Comparison of ENCODE assay signal across 29 cellular contexts in the genomic region with DNA sequence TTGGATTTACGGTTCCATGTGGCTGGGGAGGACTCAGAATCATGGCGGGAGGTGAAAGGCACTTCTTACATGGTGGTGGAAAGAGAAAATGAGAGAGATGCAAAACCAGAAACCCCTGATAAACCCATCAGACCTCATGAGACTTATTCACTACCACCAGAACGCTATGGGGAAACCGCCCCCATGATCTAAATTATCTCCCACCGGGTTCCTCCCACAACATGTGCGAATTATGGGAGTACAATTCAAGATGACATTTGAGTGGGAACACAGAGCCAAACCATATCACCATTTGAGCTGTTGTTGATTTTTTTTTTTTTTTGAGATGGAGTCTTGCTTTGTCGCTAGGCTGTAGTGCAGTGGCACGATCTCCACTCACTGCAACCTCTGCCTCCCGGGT. TPM values are rescaled to one million over a fixed set of nuclear protein-coding genes. Genes with fewer than 3 reads are reported as not detected.
A peak's percentile ranks its signal among the peaks of the same experiment; 100 is the strongest.
DNase-seq lines count a peak whose midpoint lies in the region; ATAC-seq, FAIRE-seq and TF ChIP-seq lines count a peak whose summit lies in the region.
"Had no signal": no experiment of that assay in that cellular context is flagged by ENCODE, and none has a peak within 500 bp of the region (broad histone marks: within the 10 kb centered on the region; RNA-seq: fewer than 3 reads in every experiment).

No MANE protein-coding gene starts in this region.

- H4K91ac ChIP-seq in IMR-90 (ENCODE audit: insufficient read depth, low read depth, low read length) = no peak overlapping the region

- no peak overlapping the region for H2AK9ac ChIP-seq in IMR-90 (replicated peaks; ENCODE audit: low read depth, low read length, poor library complexity)

- H3K9me1 ChIP-seq in IMR-90 (ENCODE audit: insufficient read depth, low read length) (0 out of 2 replicates have a peak, but pooled peaks cover 4% of the 10 kb centered on the region), endothelial cell of umbilical vein (replicated peaks; ENCODE audit: control insufficient read depth, extremely low read depth, insufficient read depth, low read length) (no peaks in the 10 kb centered on the region)

- H3K27me3 ChIP-seq in IMR-90 (ENCODE audit: control insufficient read depth, insufficient read depth, low read length) = no peaks in the 10 kb centered on the region
- no peaks in the 10 kb centered on the region for H3K27me3 ChIP-seq in body of pancreas
- H3K27me3 ChIP-seq in endothelial cell of umbilical vein (ENCODE audit: control insufficient read depth in 2 of 2, insufficient read depth in 2 of 2, low read length in 2 of 2) = no peaks in the 10 kb centered on the region
- no peaks in the 10 kb centered on the region for H3K27me3 ChIP-seq in mucosa of rectum (ENCODE audit: control insufficient read depth in 2 of 2, insufficient read depth in 2 of 2, low read length in 2 of 2)
- H3K27me3 ChIP-seq: BE2C, BLaER1 had no signal

- no peak overlapping the region for H2BK15ac ChIP-seq in IMR-90 (ENCODE audit: low read depth, low read length)

- H4K8ac ChIP-seq in IMR-90 (ENCODE audit: low read depth in 2 of 2, low read length in 2 of 2) = no peak overlapping the region

- no peak for TF ChIP-seq RAD21 in IMR-90 (IDR thresholded peaks at IDR 0.05; ENCODE audit: low read length)

- DNase-seq in IMR-90 = no peak
- DNase-seq in body of pancreas = no peak
- no peak for DNase-seq in endothelial cell of umbilical vein (ENCODE audit: low read depth, low spot score)
- DNase-seq in left ventricle myocardium superior = no peak
- DNase-seq in stimulated activated CD4-positive, alpha-beta T cell treated with anti-CD3 and anti-CD28 coated beads, Interleukin-4, amount 100 ng/mL, for 4 hours = no peak
- DNase-seq: 8988T; ACHN; BE2C; C1 segment of cervical spinal cord; CD4-positive, alpha-beta memory T cell; CD4-positive, CD25-positive, alpha-beta regulatory T cell; CD8-positive, alpha-beta memory T cell; COR-L47; DMS 273 treated with DMSO at 0.1 percent for 48 hours; DMS153; DMS53; DMS79; DND-41; EL; GDM1 had no signal

- H2AK5ac ChIP-seq in IMR-90 (ENCODE audit: low read depth, low read length) = no peak overlapping the region

- no peak overlapping the region; the same call in 1 of the 2 replicates for H3K18ac ChIP-seq in IMR-90 (ENCODE audit: low read depth, low read length)

- TF ChIP-seq CTCF in IMR-90 (conservative IDR thresholded peaks at IDR 0.05; ENCODE audit: low read depth, low read length) = no peak
- TF ChIP-seq CTCF in body of pancreas (IDR thresholded peaks at IDR 0.05) = no peak
- TF ChIP-seq CTCF in endothelial cell of umbilical vein (IDR thresholded peaks at IDR 0.05; ENCODE audit: extremely low read depth in 1 of 2, insufficient read depth in 1 of 2, low read depth in 1 of 2, low read length in 2 of 2) = no peak

- H3K36me3 ChIP-seq in IMR-90 (ENCODE audit: control insufficient read depth, insufficient read depth, low read length) (no peaks in the 10 kb centered on the region), body of pancreas (replicated peaks in 1 of 2; ENCODE audit: insufficient read depth in 1 of 2, low read depth in 2 of 2) (no peaks in the 10 kb centered on the region), endothelial cell of umbilical vein (ENCODE audit: control insufficient read depth in 2 of 2, extremely low read depth in 1 of 2, insufficient read depth in 2 of 2, low read length in 2 of 2) (no peaks in the 10 kb centered on the region), mucosa of rectum (ENCODE audit: control insufficient read depth in 2 of 2, insufficient read depth in 2 of 2, low read length in 2 of 2) (no peaks in the 10 kb centered on the region)
- H3K36me3 ChIP-seq: BE2C had no signal

- CTCF ChIA-PET in IMR-90 (lab: Yijun Ruan, JAX) = no interaction called here
- CTCF ChIA-PET in endothelial cell of umbilical vein (lab: Charles Lee) = interaction anchor here (1.2 kb wide), 1 partner anchor 58 kb away, joined by 3 read pairs; no protein-coding TSS in a partner anchor

- no peak overlapping the region for H3K27ac ChIP-seq in IMR-90 (ENCODE audit: insufficient read depth, low read length)
- H3K27ac ChIP-seq in body of pancreas = peak overlapping the region in 3 of 4 donors; percentile 50 to 72 (median 60)
- peak overlapping the region; percentile 15 for H3K27ac ChIP-seq in endothelial cell of umbilical vein (ENCODE audit: insufficient read depth, low read depth, low read length)
- peak overlapping the region; percentile 68 to 71 for H3K27ac ChIP-seq in mucosa of rectum (ENCODE audit: low read depth in 2 of 2, low read length in 2 of 2)
- H3K27ac ChIP-seq: BLaER1 had no signal

- no peak overlapping the region for H2AFZ ChIP-seq in IMR-90 (replicated peaks; ENCODE audit: low read length, poor library complexity)
- H2AFZ ChIP-seq in endothelial cell of umbilical vein (ENCODE audit: low read depth, low read length) = no peak overlapping the region

- H3K4me2 ChIP-seq in IMR-90 (ENCODE audit: low read depth, low read length) (no peak overlapping the region), endothelial cell of umbilical vein (ENCODE audit: insufficient read depth, low read length) (no peak overlapping the region)
- H3K4me2 ChIP-seq: BLaER1 had no signal

- no peak for ATAC-seq in IMR-90 (ENCODE audit: low read depth)
- ATAC-seq in body of pancreas = no peak
- no peak for ATAC-seq in GM21737 (IDR thresholded peaks at IDR 0.05; ENCODE audit: unreplicated experiment)
- no peak for ATAC-seq in left ventricle myocardium superior
- ATAC-seq in HG03175 (IDR thresholded peaks at IDR 0.05; ENCODE audit: unreplicated experiment) = no peak
- ATAC-seq: GM12878 had no signal

- H3K14ac ChIP-seq in IMR-90 (replicated peaks; ENCODE audit: low read depth, low read length) = no peak overlapping the region

- no peak overlapping the region for H2BK5ac ChIP-seq in IMR-90 (ENCODE audit: low read depth, low read length, poor library complexity, severe bottlenecking)

- H3K79me1 ChIP-seq in IMR-90 (ENCODE audit: low read depth in 1 of 2, low read length in 2 of 2) = no peaks in the 10 kb centered on the region; a peak in 1 of 4 replicates

- peak overlapping the region; percentile 29; the same call in 1 of the 2 replicates for H3K4ac ChIP-seq in IMR-90 (ENCODE audit: low read depth, low read length)

- H4K20me1 ChIP-seq in IMR-90 (ENCODE audit: insufficient read depth, low read length) (no peaks in the 10 kb centered on the region), endothelial cell of umbilical vein (replicated peaks; ENCODE audit: control insufficient read depth, extremely low read depth, insufficient read depth, low read length) (no peaks in the 10 kb centered on the region)

- H3K9me3 ChIP-seq in IMR-90 (ENCODE audit: control insufficient read depth, insufficient read depth, low read length) = peaks cover 2% of the 10 kb centered on the region
- H3K9me3 ChIP-seq in body of pancreas = no peaks in the 10 kb centered on the region
- H3K9me3 ChIP-seq in endothelial cell of umbilical vein (replicated peaks; ENCODE audit: control insufficient read depth, insufficient read depth, low read length) = no peaks in the 10 kb centered on the region
- no peaks in the 10 kb centered on the region for H3K9me3 ChIP-seq in mucosa of rectum (ENCODE audit: control insufficient read depth in 2 of 2, low read length in 2 of 2)
- H3K9me3 ChIP-seq: BE2C, BLaER1 had no signal

- FAIRE-seq in endothelial cell of umbilical vein (lab: Jason Lieb, UNC) = peak; percentile 26
- FAIRE-seq: A204.1, GM12878, GM12892, GM18507 had no signal

- no peak overlapping the region for H3K4me3 ChIP-seq in IMR-90 (ENCODE audit: insufficient read depth, low read depth, low read length)
- H3K4me3 ChIP-seq in body of pancreas = no peak overlapping the region
- H3K4me3 ChIP-seq in endothelial cell of umbilical vein (replicated peaks in 1 of 3; ENCODE audit: insufficient read depth in 1 of 3, low read depth in 1 of 3, low read length in 3 of 3) = no peak overlapping the region
- H3K4me3 ChIP-seq in mucosa of rectum (ENCODE audit: low read length in 2 of 2) = no peak overlapping the region
- H3K4me3 ChIP-seq: BLaER1, GM12878 had no signal

- H3K79me2 ChIP-seq in endothelial cell of umbilical vein (ENCODE audit: control insufficient read depth, insufficient read depth, low read length) = no peaks in the 10 kb centered on the region

- H2BK20ac ChIP-seq in IMR-90 (ENCODE audit: low read depth, low read length) = no peak overlapping the region

- intact Hi-C loops in IMR-90 (cut with micrococcal nuclease) = no loop called here
- intact Hi-C loops in body of pancreas (cut with DNase I) = no loop called here
- intact Hi-C loops in endothelial cell of umbilical vein (cut with micrococcal nuclease) = no loop called here
- intact Hi-C loops in left ventricle myocardium superior (cut with micrococcal nuclease) = no loop called here

- no peak overlapping the region for H3K56ac ChIP-seq in IMR-90 (ENCODE audit: extremely low read depth, insufficient read depth, low read length)

- H3K23ac ChIP-seq in IMR-90 (ENCODE audit: low read depth, low read length) = no peak overlapping the region

- BruUV-seq in IMR-90 (replicated peaks; lab: Mats Ljungman, UMichigan) = no TSS peak
- no TSS peak for BruUV-seq in endothelial cell of umbilical vein (replicated peaks; lab: Mats Ljungman, UMichigan)

- dilution Hi-C loops in IMR-90 (cut with HindIII; ENCODE audit: low sequenced_read_pairs, unreplicated experiment) (no loop called here), endothelial cell of umbilical vein (cut with MboI; ENCODE audit: extremely low pct_ligation_motif_present, low sequenced_read_pairs) (no loop called here)

- H3K4me1 ChIP-seq in IMR-90 (ENCODE audit: control insufficient read depth, insufficient read depth, low read length) (peaks cover 3% of the 10 kb centered on the region), body of pancreas (peaks cover 30% of the 10 kb centered on the region), endothelial cell of umbilical vein (ENCODE audit: control insufficient read depth, extremely low read depth, insufficient read depth, low read length) (peaks cover 18% of the 10 kb centered on the region), mucosa of rectum (ENCODE audit: control insufficient read depth in 2 of 2, insufficient read depth in 2 of 2, low read length in 2 of 2) (peaks cover 6 to 18% of the 10 kb centered on the region in 2 donors)

- H4K5ac ChIP-seq in IMR-90 (ENCODE audit: low read depth, low read length) = no peak overlapping the region; the same call in 1 of the 2 replicates

- WGBS in IMR-90 (ENCODE audit: extremely low coverage in 2 of 2, insufficient read length in 1 of 2), 2 experiments = 93% methylated on average over 3 of the region's 9 CpGs; no CpG with 5 or more reads in 1 of the 2 experiments
- 94% methylated on average over 9 of the region's 9 CpGs for WGBS in body of pancreas, 2 donors

- POLR2A ChIA-PET in IMR-90 (lab: Charles Lee; ENCODE audit: unreplicated experiment) (no interaction called here), endothelial cell of umbilical vein (lab: Charles Lee) (no interaction called here)

- H2BK120ac ChIP-seq in IMR-90 (ENCODE audit: low read depth, low read length) = no peak overlapping the region

- H3K9ac ChIP-seq in IMR-90 (ENCODE audit: low read depth, low read length) = no peak overlapping the region
- no peak overlapping the region for H3K9ac ChIP-seq in endothelial cell of umbilical vein (replicated peaks; ENCODE audit: extremely low read depth, insufficient read depth, low read length)
- no peak overlapping the region for H3K9ac ChIP-seq in mucosa of rectum (ENCODE audit: low read depth in 1 of 2, low read length in 2 of 2)
- H3K9ac ChIP-seq: BLaER1 had no signal

- in situ Hi-C loops in IMR-90 (cut with MboI; ENCODE audit: low sequenced_read_pairs) = no loop called here

- TF ChIP-seq POLR2A in IMR-90 (IDR thresholded peaks at IDR 0.05; ENCODE audit: low read depth, low read length) = no peak
- TF ChIP-seq POLR2A in body of pancreas (IDR thresholded peaks at IDR 0.05) = no peak
- no peak for TF ChIP-seq POLR2A in endothelial cell of umbilical vein (IDR thresholded peaks at IDR 0.05; ENCODE audit: low read depth, low read length)

RNA-seq across cellular contexts. Expression of gene DAB2IP, which starts 16.5 kb away (rescaled TPM):
- total RNA-seq in IMR-90 (2012; rRNA removed) = 5.6 and 6.1 TPM in 2 replicates
- polyA plus RNA-seq in IMR-90 (2012; rRNA removed) = 17.2 and 20.4 TPM in 2 replicates
- 12.2 and 16.5 TPM in 2 replicates for polyA plus RNA-seq in IMR-90 (2012; cell fraction: cytosol; rRNA removed)
- polyA plus RNA-seq in IMR-90 (2012; cell fraction: nucleus; rRNA removed; ENCODE audit: low replicate concordance) = 27.8 and 42.5 TPM in 2 replicates
- total RNA-seq in body of pancreas = 10 to 100 TPM; 25.2 to 34.9 TPM
- 48.4 and 53.6 TPM in 2 replicates for total RNA-seq in endothelial cell of umbilical vein
- 29.2 and 29.9 TPM in 2 replicates for polyA plus RNA-seq in endothelial cell of umbilical vein
- polyA plus RNA-seq in endothelial cell of umbilical vein (2011; cell fraction: cytosol; rRNA removed) = 30.3 and 32.7 TPM in 2 replicates
- 51.8 and 52.0 TPM in 2 replicates for polyA plus RNA-seq in endothelial cell of umbilical vein (2011; cell fraction: nucleus; rRNA removed)
- polyA plus RNA-seq in endothelial cell of umbilical vein (2012) = 26.9 and 27.1 TPM in 2 replicates
- polyA minus RNA-seq in endothelial cell of umbilical vein = 67.5 and 90.9 TPM in 2 replicates
- polyA minus RNA-seq in endothelial cell of umbilical vein (2011; cell fraction: cytosol; rRNA and poly(A)+ RNA removed) = 12.8 TPM
- polyA minus RNA-seq in endothelial cell of umbilical vein (2011; cell fraction: nucleus; rRNA and poly(A)+ RNA removed) = 33.9 and 35.2 TPM in 2 replicates
- total RNA-seq in left ventricle myocardium superior = 54.8 TPM
- total RNA-seq: CD4-positive, alpha-beta memory T cell; CD4-positive, CD25-positive, alpha-beta regulatory T cell had no signal
- polyA plus RNA-seq: CD14-positive monocyte; CD4-positive, alpha-beta memory T cell; CD4-positive, CD25-positive, alpha-beta regulatory T cell had no signal
